Comparison of ENCODE assay signal across 8 cellular contexts in genomic region chr14:55339770-55340169, GRCh38.
DNase-seq lines count a peak whose midpoint lies in the region; ATAC-seq and TF ChIP-seq lines count a peak whose summit lies in the region.

No MANE protein-coding gene starts in this region.

- H3K4me3 Mint-ChIP-seq in activated T-helper 2 cell treated with anti-CD3 and anti-CD28 coated beads, Interferon-gamma antibody, Interleukin-2, Interleukin-4, amounts not matched to agents 10 μg/mL and 5 μg/mL and 100 μg/mL, durations not matched to agents 14 hours and 24 hours and 36 hours (ENCODE audit: low read depth), result no peak overlapping the region

- no peaks in the 10 kb centered on the region for H3K9me3 ChIP-seq in upper lobe of right lung

- TF ChIP-seq CTCF in upper lobe of right lung (IDR thresholded peaks at IDR 0.05), result no peak

- no peak overlapping the region for H3K27ac ChIP-seq in upper lobe of right lung

- no peaks in the 10 kb centered on the region for H3K9me3 Mint-ChIP-seq in activated T-helper 2 cell treated with anti-CD3 and anti-CD28 coated beads, Interferon-gamma antibody, Interleukin-2, Interleukin-4, amounts not matched to agents 10 μg/mL and 5 μg/mL and 100 μg/mL, durations not matched to agents 14 hours and 24 hours and 36 hours

- intact Hi-C loops in activated T-helper 2 cell treated with anti-CD3 and anti-CD28 coated beads, Interferon-gamma antibody, Interleukin-2, Interleukin-4, amounts not matched to agents 10 μg/mL and 5 μg/mL and 100 μg/mL, durations not matched to agents 14 hours and 24 hours and 36 hours (cut with micrococcal nuclease), result loop anchor here (1.0 to 10.0 kb wide), 3 partner anchors 9 to 605 kb away; no protein-coding TSS in a partner anchor
- intact Hi-C loops in upper lobe of right lung (cut with DNase I), result no loop called here

- peaks cover 20% of the 10 kb centered on the region for H3K4me1 ChIP-seq in upper lobe of right lung

- peak; percentile 36 for DNase-seq in stimulated activated CD4-positive, alpha-beta T cell treated with anti-CD3 and anti-CD28 coated beads, Interleukin-1b, Interleukin-23, amount 100 ng/mL, for 48 hours
- DNase-seq in stimulated activated CD4-positive, alpha-beta T cell treated with anti-CD3 and anti-CD28 coated beads, Interleukin-4, amount 100 ng/mL, for 1 hour, result no peak
- DNase-seq in activated T-helper 2 cell treated with anti-CD3 and anti-CD28 coated beads, Interferon-gamma antibody, Interleukin-2, Interleukin-4, amounts not matched to agents 10 μg/mL and 5 μg/mL and 100 μg/mL, durations not matched to agents 14 hours and 24 hours and 36 hours (ENCODE audit: low spot score), result no peak
- DNase-seq in upper lobe of right lung, result no peak
- no peak for DNase-seq in AG08395 (ENCODE audit: low spot score)
- no peak for DNase-seq in GDM1 (lab: John Stamatoyannopoulos, UW)

- no peaks in the 10 kb centered on the region for H3K27me3 Mint-ChIP-seq in activated T-helper 2 cell treated with anti-CD3 and anti-CD28 coated beads, Interferon-gamma antibody, Interleukin-2, Interleukin-4, amounts not matched to agents 10 μg/mL and 5 μg/mL and 100 μg/mL, durations not matched to agents 14 hours and 24 hours and 36 hours (ENCODE audit: low read depth)

- no peaks in the 10 kb centered on the region for H3K27me3 ChIP-seq in upper lobe of right lung

- ATAC-seq in HG03103 (IDR thresholded peaks at IDR 0.05; ENCODE audit: low read depth, unreplicated experiment) (peak; percentile 80), upper lobe of right lung (peak; percentile 57), HG02840 (IDR thresholded peaks at IDR 0.05; ENCODE audit: low FRiP score, unreplicated experiment) (no peak)

- H3K36me3 ChIP-seq in upper lobe of right lung, result no peaks in the 10 kb centered on the region

- peaks cover 8% of the 10 kb centered on the region for H3K36me3 Mint-ChIP-seq in activated T-helper 2 cell treated with anti-CD3 and anti-CD28 coated beads, Interferon-gamma antibody, Interleukin-2, Interleukin-4, amounts not matched to agents 10 μg/mL and 5 μg/mL and 100 μg/mL, durations not matched to agents 14 hours and 24 hours and 36 hours (ENCODE audit: low read depth)

- H3K4me1 Mint-ChIP-seq in activated T-helper 2 cell treated with anti-CD3 and anti-CD28 coated beads, Interferon-gamma antibody, Interleukin-2, Interleukin-4, amounts not matched to agents 10 μg/mL and 5 μg/mL and 100 μg/mL, durations not matched to agents 14 hours and 24 hours and 36 hours (ENCODE audit: low read depth), result peaks cover 68% of the 10 kb centered on the region

- no peak overlapping the region for H3K4me3 ChIP-seq in upper lobe of right lung

- H3K27ac Mint-ChIP-seq in activated T-helper 2 cell treated with anti-CD3 and anti-CD28 coated beads, Interferon-gamma antibody, Interleukin-2, Interleukin-4, amounts not matched to agents 10 μg/mL and 5 μg/mL and 100 μg/mL, durations not matched to agents 14 hours and 24 hours and 36 hours, result peak overlapping the region; percentile 78
